ENCODE assay signal across 9 cellular contexts in genomic region chr2:202609381-202610145, GRCh38. TPM values are rescaled to one million over a fixed set of nuclear protein-coding genes. Genes with fewer than 3 reads are reported as not detected.
DNase-seq lines count a peak whose midpoint lies in the region; ATAC-seq, FAIRE-seq and TF ChIP-seq lines count a peak whose summit lies in the region.
"Had no signal": no experiment of that assay in that cellular context is flagged by ENCODE, and none has a peak within 500 bp of the region (broad histone marks: within the 10 kb centered on the region; RNA-seq: fewer than 3 reads in every experiment).

No MANE protein-coding gene starts in this region.

- intact Hi-C loops in left ventricle myocardium superior (cut with micrococcal nuclease), result no loop called here

- DNase-seq in GM12891 (ENCODE audit: insufficient read length, low spot score), result no peak
- no peak for DNase-seq in left ventricle myocardium superior
- no peak for DNase-seq in retina
- no peak for DNase-seq in Ammon's horn (ENCODE audit: low spot score)
- DNase-seq in DMS153 treated with DMSO at 0.1 percent for 48 hours (lab: John Stamatoyannopoulos, UW; ENCODE audit: unreplicated experiment), result no peak
- no peak for DNase-seq in NCI-H69 (lab: John Stamatoyannopoulos, UW)

- FAIRE-seq in GM12891 (lab: Jason Lieb, UNC), result peak; percentile 93

- no peak for TF ChIP-seq POLR2A in GM12891 (IDR thresholded peaks at IDR 0.05; ENCODE audit: low read depth, low read length)

- ATAC-seq in GM21390 (IDR thresholded peaks at IDR 0.05; ENCODE audit: unreplicated experiment) (peak; percentile 93), HG03558 (IDR thresholded peaks at IDR 0.05; ENCODE audit: extremely low read depth, unreplicated experiment) (peak; percentile 92), left ventricle myocardium superior (peak; percentile 64)
- ATAC-seq: HCT116 had no signal

TF ChIP-seq in GM12891, 5 proteins besides CTCF, POLR2A, EP300 and RAD21:
- no peak for TF ChIP-seq POLR2AphosphoS5 (IDR thresholded peaks at IDR 0.05; ENCODE audit: low read depth, low read length)
- peak; percentile 79 for TF ChIP-seq SPI1 (IDR thresholded peaks at IDR 0.05; ENCODE audit: low read depth, low read length)

RNA-seq across cellular contexts. Expression of gene FAM117B, which starts 25.2 kb away (rescaled TPM):
- polyA plus RNA-seq in GM12891 (2012; ENCODE audit: low read depth, missing spikeins), result 1.0 TPM
- total RNA-seq in left ventricle myocardium superior, result 2.4 TPM
